17 cellular contexts compared by ENCODE assay signal in genomic region chr4:151147000-151147399, GRCh38.
"Had no signal": no experiment of that assay in that cellular context is flagged by ENCODE, and none has a peak within 500 bp of the region (broad histone marks: within the 10 kb centered on the region; RNA-seq: fewer than 3 reads in every experiment).

No MANE protein-coding gene starts in this region.

- H3K27me3 ChIP-seq: dorsolateral prefrontal cortex, esophagus squamous epithelium, neutrophil, spleen, tibial artery, uterus had no signal

- H3K4me1 ChIP-seq: spleen, tibial artery, uterus had no signal

- H3K36me3 ChIP-seq: neutrophil, uterus had no signal

- H3K9me3 ChIP-seq: esophagus squamous epithelium, neutrophil, spleen, tibial artery, uterus had no signal

- DNase-seq: activated CD4-positive, alpha-beta T cell treated with anti-CD3 and anti-CD28 coated beads, Interleukin-2, amount 50 U/mL, for 4 hours; activated CD4-positive, CD25-positive, alpha-beta regulatory T cell treated with anti-CD3 and anti-CD28 coated beads, Interleukin-2, amount 50 U/mL, for 72 hours; activated effector memory CD4-positive, alpha-beta T cell treated with anti-CD3 and anti-CD28 coated beads, Interleukin-2, amount 50 U/mL, for 16 hours; activated T-cell treated with anti-CD3 and anti-CD28 coated beads, Interleukin-2, amount 50 U/mL, for 24 hours; dorsolateral prefrontal cortex; esophagus squamous epithelium; hypothalamus; naive B cell; right cardiac atrium; spleen; stimulated activated CD4-positive, alpha-beta T cell treated with anti-CD3 and anti-CD28 coated beads, Interleukin-1b, Interleukin-23, amount 100 ng/mL, for 48 hours; tibial artery; uterus had no signal

- ATAC-seq: activated naive CD4-positive, alpha-beta T cell treated with anti-CD3 and anti-CD28 coated beads, Interleukin-2, amount 50 U/mL, for 72 hours; right cardiac atrium; stimulated activated memory B cell treated with anti-CD40 and anti-IgM and Interleukin-4, amounts not matched to agents 10 μg/mL and 1 μg/mL and 100 μg/mL, for 72 hours had no signal

- H3K27ac ChIP-seq: esophagus squamous epithelium, neutrophil, spleen, tibial artery, uterus had no signal

- H3K4me3 ChIP-seq: dorsolateral prefrontal cortex, esophagus squamous epithelium, lung, spleen, tibial artery, uterus had no signal
